ENCODE assay signal across 19 cellular contexts in the genomic region with DNA sequence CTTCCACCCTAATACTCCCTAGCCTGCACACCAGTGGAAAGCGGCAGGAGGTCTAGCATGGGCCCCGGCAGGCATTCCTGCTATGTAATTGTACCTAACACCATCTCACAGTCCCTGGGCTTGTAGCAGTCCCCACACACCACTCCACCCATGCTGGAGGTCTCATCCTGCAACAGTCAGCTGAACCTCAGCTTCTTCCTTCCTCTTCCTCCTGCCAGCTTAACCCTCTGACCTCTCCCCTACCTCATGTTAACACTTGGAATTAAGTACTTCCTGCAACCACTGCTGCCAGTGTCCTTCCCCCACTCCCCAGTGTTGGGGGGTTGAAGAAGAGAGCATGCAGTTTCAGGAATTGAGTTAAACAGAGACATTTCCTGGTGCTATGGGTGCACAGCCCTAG. TPM values are rescaled to one million over a fixed set of nuclear protein-coding genes. Genes with fewer than 3 reads are reported as not detected.
DNase-seq lines count a peak whose midpoint lies in the region; ATAC-seq and TF ChIP-seq lines count a peak whose summit lies in the region.
"Had no signal": no experiment of that assay in that cellular context is flagged by ENCODE, and none has a peak within 500 bp of the region (broad histone marks: within the 10 kb centered on the region; RNA-seq: fewer than 3 reads in every experiment).

No MANE protein-coding gene starts in this region.

- peak overlapping the region; percentile 77 for H3K27ac Mint-ChIP-seq in activated CD4-positive, alpha-beta T cell treated with anti-CD3 and anti-CD28 coated beads, Interleukin-2, amount 10 ng/mL, durations not matched to agents 7 days and 5 days
- H3K27ac Mint-ChIP-seq in effector memory CD8-positive, alpha-beta T cell, result peak overlapping the region; percentile 39 to 90
- H3K27ac Mint-ChIP-seq in neural progenitor cell, result no peak overlapping the region

- no peak overlapping the region for H2AFZ ChIP-seq in neural progenitor cell (replicated peaks)

- ATAC-seq in effector memory CD8-positive, alpha-beta T cell (replicated peaks), result no peak
- ATAC-seq in HG03196 (IDR thresholded peaks at IDR 0.05; ENCODE audit: unreplicated experiment) (no peak), left colon (no peak), HG03045 (IDR thresholded peaks at IDR 0.05; ENCODE audit: unreplicated experiment) (no peak)
- ATAC-seq: activated naive CD4-positive, alpha-beta T cell treated with anti-CD3 and anti-CD28 coated beads, Interleukin-2, amount 50 U/mL, for 72 hours had no signal

- H3F3A ChIP-seq in neural progenitor cell (ENCODE audit: low read depth), result peaks cover 10% of the 10 kb centered on the region

- intact Hi-C loops in left colon (cut with DNase I, micrococcal nuclease), result no loop called here

- POLR2A ChIA-PET in activated CD4-positive, alpha-beta T cell treated with anti-CD3 and anti-CD28 coated beads, Interleukin-2, amount 10 ng/mL, durations not matched to agents 7 days and 5 days (lab: Charles Lee), result no interaction called here

- H3K4me1 ChIP-seq in neural progenitor cell, result peaks cover under 1% of the 10 kb centered on the region

- DNase-seq in activated CD4-positive, alpha-beta T cell treated with anti-CD3 and anti-CD28 coated beads, Interleukin-2, amount 10 ng/mL, durations not matched to agents 7 days and 5 days, result no peak
- DNase-seq in activated CD4-positive, alpha-beta T cell treated with anti-CD3 and anti-CD28 coated beads, Interleukin-2, amount 50 U/mL, for 48 hours, result no peak
- DNase-seq in KG1 (lab: John Stamatoyannopoulos, UW), result peak; percentile 59
- no peak for DNase-seq in effector memory CD8-positive, alpha-beta T cell
- no peak for DNase-seq in neural progenitor cell (ENCODE audit: low spot score)
- no peak for DNase-seq in left colon
- DNase-seq: activated CD4-positive, alpha-beta T cell treated with anti-CD3 and anti-CD28 coated beads for 4 hours; activated T-cell treated with anti-CD3 and anti-CD28 coated beads for 4 hours; effector CD4-positive, alpha-beta T cell; HCEC 1CT; NK-92 treated with Interleukin-12 subunit alpha and Interleukin-12 subunit beta, amount 100 ng/mL, for 24 hours; SHP77 treated with DMSO at 0.1 percent for 48 hours had no signal

- CTCF ChIA-PET in activated CD4-positive, alpha-beta T cell treated with anti-CD3 and anti-CD28 coated beads, Interleukin-2, amount 10 ng/mL, durations not matched to agents 7 days and 5 days (lab: Charles Lee), result interaction anchor here (0.6 to 13.5 kb wide), 6 partner anchors 8 to 109 kb away, joined by 3 to 136 read pairs (median 9); a partner anchor contains a TSS

- H3K4me2 ChIP-seq in neural progenitor cell, result no peak overlapping the region

- no peak for TF ChIP-seq CTCF in neural progenitor cell (IDR thresholded peaks at IDR 0.05)

- H3K4me3 Mint-ChIP-seq in activated CD4-positive, alpha-beta T cell treated with anti-CD3 and anti-CD28 coated beads, Interleukin-2, amount 10 ng/mL, durations not matched to agents 7 days and 5 days, result no peak overlapping the region
- H3K4me3 Mint-ChIP-seq in effector memory CD8-positive, alpha-beta T cell, result peak overlapping the region; percentile 48 to 59
- H3K4me3 Mint-ChIP-seq in neural progenitor cell, result peak overlapping the region; percentile 30

- no peak overlapping the region for H3K9ac ChIP-seq in neural progenitor cell

- no peak overlapping the region for H3K27ac ChIP-seq in neural progenitor cell
- H3K27ac ChIP-seq: vagina had no signal

- peaks cover 17% of the 10 kb centered on the region for H3K27me3 Mint-ChIP-seq in activated CD4-positive, alpha-beta T cell treated with anti-CD3 and anti-CD28 coated beads, Interleukin-2, amount 10 ng/mL, durations not matched to agents 7 days and 5 days
- peaks cover 1 to 4% of the 10 kb centered on the region in 2 donors for H3K27me3 Mint-ChIP-seq in effector memory CD8-positive, alpha-beta T cell
- H3K27me3 Mint-ChIP-seq in neural progenitor cell (ENCODE audit: insufficient read depth, low read depth), result peaks cover 35% of the 10 kb centered on the region

- H3K4me1 Mint-ChIP-seq in activated CD4-positive, alpha-beta T cell treated with anti-CD3 and anti-CD28 coated beads, Interleukin-2, amount 10 ng/mL, durations not matched to agents 7 days and 5 days, result peaks cover 40% of the 10 kb centered on the region
- peaks cover 51 to 54% of the 10 kb centered on the region in 2 donors for H3K4me1 Mint-ChIP-seq in effector memory CD8-positive, alpha-beta T cell (ENCODE audit: low read depth in 2 of 2)
- peaks cover 6% of the 10 kb centered on the region for H3K4me1 Mint-ChIP-seq in neural progenitor cell

- no peaks in the 10 kb centered on the region for H3K36me3 Mint-ChIP-seq in activated CD4-positive, alpha-beta T cell treated with anti-CD3 and anti-CD28 coated beads, Interleukin-2, amount 10 ng/mL, durations not matched to agents 7 days and 5 days (ENCODE audit: low read depth)
- H3K36me3 Mint-ChIP-seq in effector memory CD8-positive, alpha-beta T cell (ENCODE audit: insufficient read depth), result peaks cover 15% of the 10 kb centered on the region
- H3K36me3 Mint-ChIP-seq in neural progenitor cell, result no peaks in the 10 kb centered on the region

- H3K9me3 ChIP-seq in neural progenitor cell (ENCODE audit: low read depth), result no peaks in the 10 kb centered on the region
- H3K9me3 ChIP-seq: vagina had no signal

- H3K27me3 ChIP-seq in neural progenitor cell, result peaks cover 40% of the 10 kb centered on the region
- H3K27me3 ChIP-seq: vagina had no signal

- no peaks in the 10 kb centered on the region for H3K36me3 ChIP-seq in neural progenitor cell
- H3K36me3 ChIP-seq: vagina had no signal

- no peaks in the 10 kb centered on the region for H3K79me2 ChIP-seq in neural progenitor cell (ENCODE audit: low read depth)

- H4K20me1 ChIP-seq in neural progenitor cell (ENCODE audit: low read depth), result no peaks in the 10 kb centered on the region

- no peaks in the 10 kb centered on the region for H3K9me3 Mint-ChIP-seq in activated CD4-positive, alpha-beta T cell treated with anti-CD3 and anti-CD28 coated beads, Interleukin-2, amount 10 ng/mL, durations not matched to agents 7 days and 5 days
- no peaks in the 10 kb centered on the region for H3K9me3 Mint-ChIP-seq in effector memory CD8-positive, alpha-beta T cell
- no peaks in the 10 kb centered on the region for H3K9me3 Mint-ChIP-seq in neural progenitor cell
- H3K9me3 Mint-ChIP-seq: activated naive CD4-positive, alpha-beta T cell treated with anti-CD3 and anti-CD28 coated beads, Interleukin-2, amount 50 U/mL, for 72 hours had no signal

- no peak overlapping the region for H3K4me3 ChIP-seq in neural progenitor cell
- H3K4me3 ChIP-seq: vagina had no signal

RNA-seq across cellular contexts. Expression of a gene that starts 7.6 kb away (rescaled TPM):
- total RNA-seq in activated CD4-positive, alpha-beta T cell treated with anti-CD3 and anti-CD28 coated beads, Interleukin-2, amount 10 ng/mL, durations not matched to agents 7 days and 5 days, result 1 to 10 TPM; 4.1 to 5.3 TPM
- total RNA-seq in neural progenitor cell (ENCODE audit: low replicate concordance) (not detected in 2 replicates), left colon (10 to 100 TPM; 10.1 to 16.4 TPM)

RNA-seq across cellular contexts. Expression of a gene that starts 12.5 kb away (rescaled TPM):
- total RNA-seq in activated CD4-positive, alpha-beta T cell treated with anti-CD3 and anti-CD28 coated beads, Interleukin-2, amount 10 ng/mL, durations not matched to agents 7 days and 5 days, result 10 to 100 TPM; 37.5 to 41.4 TPM
- total RNA-seq in neural progenitor cell (ENCODE audit: low replicate concordance) (not detected in 2 replicates), left colon (10 to 100 TPM; 56.6 to 67.9 TPM)
- total RNA-seq: A673, Daoy, LHCN-M2 had no signal

RNA-seq across cellular contexts. Expression of a gene that starts 16.0 kb away (rescaled TPM):
- 10 to 100 TPM; 26.6 to 28.3 TPM for total RNA-seq in activated CD4-positive, alpha-beta T cell treated with anti-CD3 and anti-CD28 coated beads, Interleukin-2, amount 10 ng/mL, durations not matched to agents 7 days and 5 days
- total RNA-seq in neural progenitor cell (ENCODE audit: low replicate concordance), result 1.9 and 4.6 TPM in 2 replicates
- total RNA-seq in left colon, result 1 to 10 TPM; 2.9 to 4.3 TPM

RNA-seq across cellular contexts. Expression of a gene that starts 17.4 kb away (rescaled TPM):
- 10 to 100 TPM; 18.6 to 21.7 TPM for total RNA-seq in activated CD4-positive, alpha-beta T cell treated with anti-CD3 and anti-CD28 coated beads, Interleukin-2, amount 10 ng/mL, durations not matched to agents 7 days and 5 days
- total RNA-seq in neural progenitor cell (ENCODE audit: low replicate concordance) (1.8 and 9.0 TPM in 2 replicates), left colon (1 to 10 TPM; 2.9 to 4.2 TPM)

RNA-seq across cellular contexts. Expression of a gene that starts 19.5 kb away (rescaled TPM):
- 10 to 100 TPM; 28.7 to 30.9 TPM for total RNA-seq in activated CD4-positive, alpha-beta T cell treated with anti-CD3 and anti-CD28 coated beads, Interleukin-2, amount 10 ng/mL, durations not matched to agents 7 days and 5 days
- 0.12 TPM in 1 of 2 replicates, not detected in the other for total RNA-seq in neural progenitor cell (ENCODE audit: low replicate concordance)
- 10 to 100 TPM; 10.7 to 16.6 TPM for total RNA-seq in left colon
- total RNA-seq: A673 had no signal

Comparison
In these comparisons a context has a peak if more than half of its experiments do, and no peak if none do; other contexts are left out.
1. RNA of a gene that starts 12.5 kb away (total RNA-seq): 56.6 to 67.9 TPM in left colon and 37.5 to 41.4 TPM in activated CD4-positive, alpha-beta T cell treated with anti-CD3 and anti-CD28 coated beads, Interleukin-2, amount 10 ng/mL, durations not matched to agents 7 days and 5 days; not detected in neural progenitor cell; every median in the first group is over 10 times any median in the second.